ENCODE assay signal across 11 cellular contexts in the genomic region with DNA sequence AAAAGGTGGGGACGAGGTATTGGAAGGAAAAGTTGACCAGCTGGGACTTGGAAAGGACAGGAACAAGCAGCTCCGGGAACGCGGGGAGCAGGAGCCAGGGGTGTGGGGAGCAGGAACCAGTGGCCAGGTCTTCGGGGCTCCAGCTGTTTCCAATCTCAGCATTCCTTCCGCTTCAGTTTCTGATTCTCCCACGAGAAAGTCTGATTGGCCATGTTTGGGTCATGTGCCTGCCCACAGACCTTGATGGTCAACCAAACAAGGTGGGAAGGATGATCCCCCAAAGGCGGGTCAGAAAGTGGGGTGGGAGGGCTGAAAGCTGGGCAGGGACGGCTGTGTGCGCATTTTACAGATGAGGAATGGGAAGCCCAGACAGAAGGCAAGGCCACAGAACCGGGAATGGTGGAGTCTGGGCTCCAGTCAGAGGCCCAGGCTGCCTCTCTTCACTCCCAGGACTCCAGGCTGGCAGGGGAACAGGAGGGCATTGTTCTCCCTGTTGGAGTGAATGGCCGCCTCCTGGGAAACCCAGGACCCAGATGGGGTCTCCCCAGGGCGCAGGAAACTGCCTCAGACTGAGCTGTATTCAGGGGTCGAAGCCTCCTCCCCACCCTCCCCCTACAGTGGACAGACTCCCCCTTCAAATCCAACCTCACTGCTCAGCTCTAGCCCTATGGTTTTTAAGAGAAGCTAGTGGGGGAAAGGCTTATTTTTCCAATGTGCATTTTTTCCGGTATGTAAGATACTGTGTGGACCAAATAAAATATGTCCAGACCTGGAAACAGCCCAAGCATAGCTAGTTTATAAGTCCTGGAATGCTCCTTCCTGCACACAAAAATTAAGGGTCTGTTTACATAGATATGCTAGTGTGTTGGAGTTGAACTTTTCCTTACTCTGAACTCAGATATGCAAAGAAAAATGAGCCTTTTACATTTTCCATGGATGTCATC. TPM values are rescaled to one million over a fixed set of nuclear protein-coding genes. Genes with fewer than 3 reads are reported as not detected.
DNase-seq lines count a peak whose midpoint lies in the region; ATAC-seq and TF ChIP-seq lines count a peak whose summit lies in the region.
"Had no signal": no experiment of that assay in that cellular context is flagged by ENCODE, and none has a peak within 500 bp of the region (broad histone marks: within the 10 kb centered on the region; RNA-seq: fewer than 3 reads in every experiment).

No MANE protein-coding gene starts in this region.

- no peaks in the 10 kb centered on the region for H4K20me1 ChIP-seq in H9 (ENCODE audit: control insufficient read depth, insufficient read depth, insufficient read length)

- POLR2A ChIA-PET in naive thymus-derived CD8-positive, alpha-beta T cell (lab: Charles Lee), result no interaction called here

- no peak overlapping the region for H2AFZ ChIP-seq in H9 (ENCODE audit: low read length)

- no peak overlapping the region for H3K56ac ChIP-seq in H9 (ENCODE audit: insufficient read length, low read depth, low read length)

- no peak overlapping the region for H4K91ac ChIP-seq in H9 (ENCODE audit: insufficient read length, low read depth, low read length)

- H3K18ac ChIP-seq in H9 (ENCODE audit: insufficient read length, low read depth, low read length), result no peak overlapping the region

- intact Hi-C loops in spleen (cut with DNase I; ENCODE audit: low total_unique reads), result no loop called here

- no peak overlapping the region for H3K27ac ChIP-seq in H9 (ENCODE audit: insufficient read length, low read depth, low read length)
- H3K27ac ChIP-seq in spleen, result no peak overlapping the region
- H3K27ac ChIP-seq: colonic mucosa had no signal

- H2BK12ac ChIP-seq in H9 (ENCODE audit: insufficient read length, low read depth, low read length), result no peak overlapping the region

- no peak for TF ChIP-seq POLR2A in spleen (IDR thresholded peaks at IDR 0.05)

- no peak for DNase-seq in H9
- DNase-seq in cardiac fibroblast (ENCODE audit: low read depth in 2 of 2), result peak; percentile 36 to 90
- DNase-seq in iris pigment epithelial cell (ENCODE audit: low read depth), result peak; percentile 89
- peak; percentile 25 for DNase-seq in spleen
- no peak for DNase-seq in T-helper 17 cell
- no peak for DNase-seq in naive thymus-derived CD8-positive, alpha-beta T cell
- no peak for DNase-seq in HuH-7.5 (ENCODE audit: low spot score)
- DNase-seq: activated T-cell treated with anti-CD3 and anti-CD28 coated beads, Interleukin-2, amount 50 U/mL, for 72 hours; colonic mucosa; NCI-H2029 treated with DMSO at 0.1 percent for 48 hours had no signal

- no peak overlapping the region for H2BK5ac ChIP-seq in H9 (ENCODE audit: insufficient read length, low read length)

- no peaks in the 10 kb centered on the region; the same call in 1 of the 2 replicates for H3K27me3 ChIP-seq in H9 (ENCODE audit: insufficient read depth, low read length)
- H3K27me3 ChIP-seq in spleen (replicated peaks in 1 of 7), result peaks cover 0 to 6% (median 0%) of the 10 kb centered on the region in 7 donors
- H3K27me3 ChIP-seq: colonic mucosa had no signal

- H3K23me2 ChIP-seq in H9 (ENCODE audit: insufficient read length, low read depth, low read length, poor library complexity, severe bottlenecking), result no peaks in the 10 kb centered on the region

- no peak overlapping the region for H2BK120ac ChIP-seq in H9 (ENCODE audit: low read depth, low read length, poor library complexity, severe bottlenecking)

- H3T11ph ChIP-seq in H9 (ENCODE audit: low read length), result no peak overlapping the region

- no peak overlapping the region for H2BK15ac ChIP-seq in H9 (ENCODE audit: low read depth, low read length)

- H3K36me3 ChIP-seq in spleen, result no peaks in the 10 kb centered on the region
- H3K36me3 ChIP-seq: colonic mucosa had no signal

- H3K27me3 Mint-ChIP-seq in H9 (ENCODE audit: low read depth), result peaks cover 4% of the 10 kb centered on the region
- peaks cover 30% of the 10 kb centered on the region for H3K27me3 Mint-ChIP-seq in T-helper 17 cell
- H3K27me3 Mint-ChIP-seq in naive thymus-derived CD8-positive, alpha-beta T cell, result peaks cover 1 to 28% (median 12%) of the 10 kb centered on the region in 5 donors

- no peaks in the 10 kb centered on the region for H3K4me1 ChIP-seq in H9 (ENCODE audit: insufficient read depth, low read length)
- H3K4me1 ChIP-seq in spleen, result peaks cover 0 to 11% (median 0%) of the 10 kb centered on the region in 6 donors
- H3K4me1 ChIP-seq: colonic mucosa had no signal

- H4K8ac ChIP-seq in H9 (replicated peaks; ENCODE audit: insufficient read length, low read depth, low read length), result no peak overlapping the region

- TF ChIP-seq CTCF in H9 (conservative IDR thresholded peaks at IDR 0.05) (no peak), cardiac fibroblast (IDR thresholded peaks at IDR 0.05; ENCODE audit: low read depth, low read length) (no peak), spleen (IDR thresholded peaks at IDR 0.05 in 8 of 11, conservative IDR thresholded peaks at IDR 0.05 in 3 of 11) (no peak)

- WGBS in H9 (ENCODE audit: extremely low coverage, insufficient read length, low lambda C conversion rate), result no CpG with 5 or more reads among the region's 15 CpGs
- WGBS in spleen, 5 donors, result 70 to 86% (median 78%) methylated on average over 14 to 15 of the region's 15 CpGs

- no peak overlapping the region for H2BK20ac ChIP-seq in H9 (ENCODE audit: low read depth, low read length, poor library complexity, severe bottlenecking)

- H3K4me3 Mint-ChIP-seq in H9 (no peak overlapping the region; a peak in 1 of 5 replicates), T-helper 17 cell (no peak overlapping the region)
- no peak overlapping the region for H3K4me3 Mint-ChIP-seq in naive thymus-derived CD8-positive, alpha-beta T cell
- H3K4me3 Mint-ChIP-seq: activated T-cell treated with anti-CD3 and anti-CD28 coated beads, Interleukin-2, amount 50 U/mL, for 72 hours had no signal

- H3K4me1 Mint-ChIP-seq in H9 (peaks cover 9 to 17% of the 10 kb centered on the region in 2 experiments), T-helper 17 cell (no peaks in the 10 kb centered on the region)
- H3K4me1 Mint-ChIP-seq in naive thymus-derived CD8-positive, alpha-beta T cell, result peaks cover 0 to 5% (median 0%) of the 10 kb centered on the region in 4 donors

- no peaks in the 10 kb centered on the region for H3K79me1 ChIP-seq in H9 (ENCODE audit: insufficient read depth, low read depth, low read length, poor library complexity, severe bottlenecking)

- H3K4ac ChIP-seq in H9 (ENCODE audit: low read depth, low read length), result no peak overlapping the region

- H3K9me3 ChIP-seq in H9 (ENCODE audit: control insufficient read depth, low read depth, low read length), result no peaks in the 10 kb centered on the region
- H3K9me3 ChIP-seq in spleen, result peaks cover 0 to 21% (median 11%) of the 10 kb centered on the region in 8 donors
- H3K9me3 ChIP-seq in T-helper 17 cell (ENCODE audit: control insufficient read depth, low read length, poor library complexity, severe bottlenecking), result no peaks in the 10 kb centered on the region
- H3K9me3 ChIP-seq: colonic mucosa had no signal

- H4K5ac ChIP-seq in H9 (ENCODE audit: insufficient read length, low read depth, low read length), result no peak overlapping the region

- ATAC-seq in T-helper 17 cell, result no peak
- no peak for ATAC-seq in naive thymus-derived CD8-positive, alpha-beta T cell
- ATAC-seq in GM19351 (IDR thresholded peaks at IDR 0.05; ENCODE audit: unreplicated experiment), result no peak
- ATAC-seq: activated T-cell treated with anti-CD3 and anti-CD28 coated beads, Interleukin-2, amount 50 U/mL, for 72 hours had no signal

- H3K27ac Mint-ChIP-seq in H9 (peak overlapping the region in 2 of 3 experiments; percentile 22 to 84; a peak in 2 of 7 replicates), T-helper 17 cell (no peak overlapping the region)
- no peak overlapping the region for H3K27ac Mint-ChIP-seq in naive thymus-derived CD8-positive, alpha-beta T cell
- H3K27ac Mint-ChIP-seq: activated T-cell treated with anti-CD3 and anti-CD28 coated beads, Interleukin-2, amount 50 U/mL, for 72 hours had no signal

- H2AK5ac ChIP-seq in H9 (ENCODE audit: insufficient read length, low read length), result no peak overlapping the region

- no peak overlapping the region for H3K9ac ChIP-seq in H9 (ENCODE audit: extremely low read depth, insufficient read length, low read length)

- no peak overlapping the region for H3K4me3 ChIP-seq in cardiac fibroblast (replicated peaks in 1 of 2; ENCODE audit: low read depth in 2 of 2, low read length in 2 of 2)
- H3K4me3 ChIP-seq in spleen, result no peak overlapping the region
- H3K4me3 ChIP-seq: colonic mucosa had no signal

- H3K36me3 Mint-ChIP-seq in H9 (ENCODE audit: insufficient read depth in 1 of 3, low read depth in 3 of 3), result peaks cover 0 to 4% (median 2%) of the 10 kb centered on the region in 3 experiments; a peak in 4 of 7 replicates
- H3K36me3 Mint-ChIP-seq in T-helper 17 cell (ENCODE audit: low read depth), result no peaks in the 10 kb centered on the region
- peaks cover 0 to 17% (median 0%) of the 10 kb centered on the region in 3 donors for H3K36me3 Mint-ChIP-seq in naive thymus-derived CD8-positive, alpha-beta T cell

- peaks cover 4% of the 10 kb centered on the region in 2 experiments; a peak in 3 of 5 replicates for H3K9me3 Mint-ChIP-seq in H9
- peaks cover 0 to 16% (median 7%) of the 10 kb centered on the region in 9 donors for H3K9me3 Mint-ChIP-seq in naive thymus-derived CD8-positive, alpha-beta T cell

- no peaks in the 10 kb centered on the region for H3K79me2 ChIP-seq in H9 (ENCODE audit: insufficient read depth, low read length)

- no peak overlapping the region for H3K23ac ChIP-seq in H9 (ENCODE audit: insufficient read length, low read depth, low read length)

- no peak overlapping the region for H3K4me2 ChIP-seq in H9 (ENCODE audit: insufficient read depth, insufficient read length, low read length)

- peak overlapping the region; percentile 45; the same call in 1 of the 2 replicates for H3K14ac ChIP-seq in H9 (ENCODE audit: insufficient read depth, low read length)

RNA-seq across cellular contexts. Expression of gene PTGIS, which starts 12.2 kb away (rescaled TPM):
- total RNA-seq in H9 (2021), result 18.9 and 20.0 TPM in 2 replicates
- total RNA-seq in spleen, result 1 to 10 TPM in 3 of 7 donors, under 1 TPM in 4; 0.34 to 1.6 (median 0.98) TPM
- polyA plus RNA-seq in spleen, result 1 to 10 TPM in 1 of 3 donors, under 1 TPM in 2; 0.15 to 1.5 (median 0.86) TPM
- total RNA-seq in T-helper 17 cell, result not detected
- not detected for total RNA-seq in naive thymus-derived CD8-positive, alpha-beta T cell
- polyA plus RNA-seq in naive thymus-derived CD8-positive, alpha-beta T cell, result not detected

Comparison
In these comparisons a context has a peak if more than half of its experiments do, and no peak if none do; other contexts are left out.
1. DNase-seq: peak in cardiac fibroblast (2 of 2), iris pigment epithelial cell (single experiment) and spleen (single experiment); none in H9 (single experiment), T-helper 17 cell (0 of 3), naive thymus-derived CD8-positive, alpha-beta T cell (0 of 10) and HuH-7.5 (single experiment).
2. H3K27ac Mint-ChIP-seq: peak in H9 (2 of 3); none in T-helper 17 cell (single experiment) and naive thymus-derived CD8-positive, alpha-beta T cell (0 of 10).